8 cellular contexts compared by ENCODE assay signal in the genomic region with DNA sequence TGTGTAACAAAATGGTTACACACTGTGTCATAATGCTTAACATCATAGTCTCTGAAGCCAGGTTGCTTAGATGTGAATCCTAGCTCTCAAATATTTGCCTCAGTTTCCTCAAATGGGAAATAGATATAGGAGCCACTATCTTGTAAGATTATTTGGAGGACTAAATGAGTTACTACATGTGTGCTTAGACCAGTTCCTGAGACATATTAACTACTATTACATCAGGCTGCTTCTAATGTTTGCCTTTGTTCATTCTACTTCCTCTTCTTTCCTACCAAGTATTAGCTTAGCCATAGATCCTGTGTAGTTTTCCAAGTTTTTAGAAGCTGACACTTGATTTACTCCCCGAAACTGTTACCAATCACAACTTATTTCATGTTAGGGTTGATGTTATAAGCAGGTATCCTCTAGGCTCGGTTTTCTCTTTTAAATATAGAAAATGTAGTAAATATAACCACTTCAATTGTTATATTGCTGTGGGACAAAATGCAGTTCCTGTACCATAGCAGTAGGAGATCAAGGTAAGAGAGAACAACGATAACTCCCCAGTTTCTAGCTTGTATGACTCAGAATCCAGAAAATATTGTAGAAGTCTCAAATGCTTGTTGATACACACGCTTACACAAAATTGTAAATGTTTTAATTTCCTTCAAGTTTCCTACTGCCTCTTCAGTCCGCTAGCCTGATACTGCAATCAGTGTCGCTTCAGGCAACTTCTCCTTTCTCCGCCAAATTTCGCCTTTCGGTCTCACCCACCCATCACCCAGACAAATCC. TPM values are rescaled to one million over a fixed set of nuclear protein-coding genes. Genes with fewer than 3 reads are reported as not detected.
DNase-seq lines count a peak whose midpoint lies in the region; ATAC-seq, FAIRE-seq and TF ChIP-seq lines count a peak whose summit lies in the region.

No MANE protein-coding gene starts in this region.

- peaks cover 5% of the 10 kb centered on the region for H3K79me2 ChIP-seq in mesendoderm (ENCODE audit: control insufficient read depth, insufficient read depth, low read length)

- ATAC-seq in GM21737 (IDR thresholded peaks at IDR 0.05; ENCODE audit: unreplicated experiment): peak; percentile 1
- ATAC-seq in HG02870 (IDR thresholded peaks at IDR 0.05; ENCODE audit: unreplicated experiment): no peak
- no peak for ATAC-seq in HG03442 (IDR thresholded peaks at IDR 0.05; ENCODE audit: unreplicated experiment)

- H3K27me3 ChIP-seq in AG04450 (ENCODE audit: control insufficient read depth, insufficient read depth, low read length) (no peaks in the 10 kb centered on the region), colonic mucosa (no peaks in the 10 kb centered on the region), mesendoderm (ENCODE audit: insufficient read depth, low read length, poor library complexity) (no peaks in the 10 kb centered on the region)

- H4K8ac ChIP-seq in mesendoderm (ENCODE audit: low read depth, low read length): no peak overlapping the region

- TF ChIP-seq CTCF in AG04450 (IDR thresholded peaks at IDR 0.05; ENCODE audit: low read depth, low read length): no peak
- TF ChIP-seq CTCF in colonic mucosa (IDR thresholded peaks at IDR 0.05): no peak

- no peak overlapping the region for H3K23ac ChIP-seq in mesendoderm (ENCODE audit: low read length)

- no peaks in the 10 kb centered on the region for H3K79me1 ChIP-seq in mesendoderm (ENCODE audit: low read length)

- H4K5ac ChIP-seq in mesendoderm (ENCODE audit: low read length): peak overlapping the region; percentile 99

- POLR2A ChIA-PET in AG04450 (lab: Yijun Ruan, JAX): interaction anchor here (1.2 to 1.4 kb wide), 2 partner anchors 45 to 49 kb away, joined by 4 to 5 read pairs; no protein-coding TSS in a partner anchor

- peak overlapping the region; percentile 57 for H2BK15ac ChIP-seq in mesendoderm (replicated peaks; ENCODE audit: low read depth)

- H3K4me3 ChIP-seq in AG04450 (ENCODE audit: low read depth, low read length) (peak overlapping the region; percentile 91), colonic mucosa (peak overlapping the region; percentile 99), mesendoderm (ENCODE audit: low read length) (peak overlapping the region; percentile 80)

- H3K9ac ChIP-seq in colonic mucosa (ENCODE audit: low read depth in 2 of 2, low read length in 2 of 2) (peak overlapping the region; percentile 71 to 77), mesendoderm (ENCODE audit: low read length) (peak overlapping the region; percentile 89)

- H3K9me3 ChIP-seq in AG04450 (ENCODE audit: control insufficient read depth, insufficient read depth, low read length) (no peaks in the 10 kb centered on the region), colonic mucosa (no peaks in the 10 kb centered on the region)

- H3K4ac ChIP-seq in mesendoderm (ENCODE audit: low read depth, low read length): peak overlapping the region; percentile 26

- H2AK5ac ChIP-seq in mesendoderm (ENCODE audit: low read length): no peak overlapping the region

- H3K36me3 ChIP-seq in colonic mucosa: no peaks in the 10 kb centered on the region
- no peaks in the 10 kb centered on the region for H3K36me3 ChIP-seq in mesendoderm (ENCODE audit: control insufficient read depth, insufficient read depth, low read length)

- H2BK5ac ChIP-seq in mesendoderm (ENCODE audit: low read length): no peak overlapping the region

- peak overlapping the region; percentile 98 for H3K56ac ChIP-seq in mesendoderm (ENCODE audit: low read length)

- no peak overlapping the region for H3K18ac ChIP-seq in mesendoderm (ENCODE audit: low read length)

- DNase-seq in AG04450 (ENCODE audit: low read depth, low spot score) (no peak), NCI-H460 (ENCODE audit: extremely low read depth, low read depth) (peak; percentile 40), colonic mucosa (no peak), mesendoderm (no peak), GM19239 (ENCODE audit: insufficient read length, low spot score) (no peak)

- no peak overlapping the region for H2BK120ac ChIP-seq in mesendoderm (ENCODE audit: low read depth, low read length)

- peak overlapping the region; percentile 94 for H3K4me2 ChIP-seq in mesendoderm (ENCODE audit: low read length)

- intact Hi-C loops in colonic mucosa (cut with DNase I): no loop called here

- CTCF ChIA-PET in AG04450 (lab: Charles Lee): interaction anchor here (0.6 to 1.7 kb wide), 4 partner anchors 12 to 1143 kb away, joined by 3 to 9 read pairs (median 6); no protein-coding TSS in a partner anchor

- peak overlapping the region; percentile 86 for H3K27ac ChIP-seq in AG04450 (ENCODE audit: low read depth, low read length)
- H3K27ac ChIP-seq in colonic mucosa: peak overlapping the region; percentile 68
- peak overlapping the region; percentile 58 for H3K27ac ChIP-seq in mesendoderm (ENCODE audit: low read depth, low read length)

- H3K4me1 ChIP-seq in colonic mucosa (no peaks in the 10 kb centered on the region), mesendoderm (ENCODE audit: control insufficient read depth, low read depth, low read length) (no peaks in the 10 kb centered on the region)

- WGBS in mesendoderm (ENCODE audit: extremely low coverage, insufficient coverage, low lambda C conversion rate): no CpG with 5 or more reads among the region's 9 CpGs

- FAIRE-seq in GM19239 (lab: Jason Lieb, UNC): no peak

RNA-seq across cellular contexts. Expression of gene DNAJC10, which starts 0.7 kb away (rescaled TPM):
- polyA plus RNA-seq in AG04450 (2011; rRNA removed): 84.3 and 121 TPM in 2 replicates
- polyA minus RNA-seq in AG04450 (2011; rRNA and poly(A)+ RNA removed): 37.3 and 76.6 TPM in 2 replicates
- 168 and 193 TPM in 2 replicates for total RNA-seq in NCI-H460 (2014; rRNA removed; shearing (Covaris generic))
- 88.3 and 127 TPM in 2 replicates for polyA plus RNA-seq in NCI-H460 (2014; cell fraction: nucleus; rRNA removed)
- 10 to 100 TPM; 90.5 to 92.7 TPM for total RNA-seq in colonic mucosa
- polyA plus RNA-seq in mesendoderm (2013, experiment 1 of 2): 54.5 TPM
- polyA plus RNA-seq in mesendoderm (2013, experiment 2 of 2): 53.1 TPM
